ENCODE assay signal across 16 cellular contexts in genomic region chr6:79789843-79790242, GRCh38.
DNase-seq lines count a peak whose midpoint lies in the region; ATAC-seq, FAIRE-seq and TF ChIP-seq lines count a peak whose summit lies in the region.
"Had no signal": no experiment of that assay in that cellular context is flagged by ENCODE, and none has a peak within 500 bp of the region (broad histone marks: within the 10 kb centered on the region; RNA-seq: fewer than 3 reads in every experiment).

No MANE protein-coding gene starts in this region.

- no peak overlapping the region for H3K27ac ChIP-seq in K562 (ENCODE audit: extremely low read depth, low read depth, low read length)
- no peak overlapping the region for H3K27ac ChIP-seq in PC-9
- H3K27ac ChIP-seq: 22Rv1; BLaER1 treated with 17β-estradiol and CSF1 and Interleukin-3, amounts not matched to agents 10 nM and 100 nM had no signal

- H3K27me3 Mint-ChIP-seq in activated naive CD4-positive, alpha-beta T cell treated with anti-CD3 and anti-CD28 coated beads, Interleukin-2, amount 50 U/mL, for 24 hours = no peaks in the 10 kb centered on the region

- H3K79me2 ChIP-seq in K562 (ENCODE audit: control insufficient read depth, insufficient read depth, low read length) (no peaks in the 10 kb centered on the region), PC-9 (ENCODE audit: low read depth) (no peaks in the 10 kb centered on the region)

- CTCF ChIA-PET in K562 (lab: Yijun Ruan, JAX; ENCODE audit: low intra/inter-chr PET ratio) (interaction anchor here (0.9 kb wide), 1 partner anchor 80 kb away, joined by 3 read pairs; no protein-coding TSS in a partner anchor), PC-9 (lab: Charles Lee) (no interaction called here)

- no peaks in the 10 kb centered on the region for H3K9me3 ChIP-seq in K562 (replicated peaks; ENCODE audit: control insufficient read depth, insufficient read depth, low read depth, low read length)
- no peaks in the 10 kb centered on the region for H3K9me3 ChIP-seq in PC-9 (ENCODE audit: insufficient read depth, low read depth)
- H3K9me3 ChIP-seq: BLaER1 treated with 17β-estradiol and CSF1 and Interleukin-3, amounts not matched to agents 10 nM and 100 nM had no signal

- no TSS peak for BruUV-seq in K562 (replicated peaks; lab: Mats Ljungman, UMichigan)
- no TSS peak for BruUV-seq in PC-9 (replicated peaks; lab: Mats Ljungman, UMichigan)

- H3K4me2 ChIP-seq in K562 (ENCODE audit: insufficient read depth, low read length) = no peak overlapping the region
- no peak overlapping the region for H3K4me2 ChIP-seq in PC-9
- H3K4me2 ChIP-seq: BLaER1 treated with 17β-estradiol and CSF1 and Interleukin-3, amounts not matched to agents 10 nM and 100 nM; GM23338 had no signal

- H3K27ac Mint-ChIP-seq in activated naive CD4-positive, alpha-beta T cell treated with anti-CD3 and anti-CD28 coated beads, Interleukin-2, amount 50 U/mL, for 24 hours = peak overlapping the region; percentile 19
- H3K27ac Mint-ChIP-seq in activated naive CD4-positive, alpha-beta T cell treated with anti-CD3 and anti-CD28 coated beads, Interleukin-2, amount 50 U/mL, for 72 hours = no peak overlapping the region
- H3K27ac Mint-ChIP-seq: CD4-positive, alpha-beta T cell; GM23338 had no signal

- no peak for DNase-seq in activated naive CD4-positive, alpha-beta T cell treated with anti-CD3 and anti-CD28 coated beads, Interleukin-2, amount 50 U/mL, for 72 hours (ENCODE audit: low spot score in 2 of 2)
- DNase-seq in K562 (ENCODE audit: extremely low read depth in 1 of 4, low spot score in 3 of 4) = no peak
- DNase-seq in kidney tubule cell (ENCODE audit: low spot score) = peak; percentile 23
- DNase-seq in renal cortical epithelial cell (ENCODE audit: low read depth) = peak; percentile 39
- no peak for DNase-seq in SHP77 (lab: John Stamatoyannopoulos, UW)
- DNase-seq in PC-9 = no peak
- DNase-seq in AG20443 (ENCODE audit: low spot score) = no peak
- DNase-seq: CD4-positive, alpha-beta T cell; DMS79; H7 had no signal

- intact Hi-C loops in K562 (cut with micrococcal nuclease) (no loop called here), PC-9 (cut with micrococcal nuclease; ENCODE audit: unreplicated experiment) (no loop called here)

- POLR2A ChIA-PET in K562 (lab: Yijun Ruan, JAX) = interaction anchor here (0.6 to 1.4 kb wide), 2 partner anchors 10 to 39 kb away, joined by 3 to 5 read pairs; no protein-coding TSS in a partner anchor
- POLR2A ChIA-PET in PC-9 (lab: Charles Lee; ENCODE audit: unreplicated experiment) = no interaction called here

- no peaks in the 10 kb centered on the region for H3K9me3 Mint-ChIP-seq in activated naive CD4-positive, alpha-beta T cell treated with anti-CD3 and anti-CD28 coated beads, Interleukin-2, amount 50 U/mL, for 24 hours
- H3K9me3 Mint-ChIP-seq in activated naive CD4-positive, alpha-beta T cell treated with anti-CD3 and anti-CD28 coated beads, Interleukin-2, amount 50 U/mL, for 72 hours = no peaks in the 10 kb centered on the region
- H3K9me3 Mint-ChIP-seq: CD4-positive, alpha-beta T cell; GM23338 had no signal

- TF ChIP-seq CTCF in K562 (IDR thresholded peaks at IDR 0.05 in 2 of 3, conservative IDR thresholded peaks at IDR 0.05 in 1 of 3; ENCODE audit: insufficient read depth in 2 of 3, low read depth in 1 of 3, low read length in 3 of 3) (no peak), PC-9 (conservative IDR thresholded peaks at IDR 0.05) (no peak)

- H3K9me2 ChIP-seq in PC-9 (ENCODE audit: insufficient read depth) = no peaks in the 10 kb centered on the region

- TF ChIP-seq EP300 in K562 (IDR thresholded peaks at IDR 0.05; ENCODE audit: low read length) = no peak

- no peak for ATAC-seq in activated naive CD4-positive, alpha-beta T cell treated with anti-CD3 and anti-CD28 coated beads, Interleukin-2, amount 50 U/mL, for 72 hours
- no peak for ATAC-seq in K562
- ATAC-seq: GM12878, GM23338 had no signal

- no peaks in the 10 kb centered on the region for H4K20me1 ChIP-seq in K562 (replicated peaks; ENCODE audit: control insufficient read depth, insufficient read depth, low read length)
- H4K20me1 ChIP-seq in PC-9 (ENCODE audit: insufficient read depth) = no peaks in the 10 kb centered on the region
- H4K20me1 ChIP-seq: BLaER1 treated with 17β-estradiol and CSF1 and Interleukin-3, amounts not matched to agents 10 nM and 100 nM had no signal

- H3K27me3 ChIP-seq in K562 (ENCODE audit: control insufficient read depth in 2 of 2, insufficient read depth in 2 of 2, low read length in 2 of 2) (no peaks in the 10 kb centered on the region), PC-9 (ENCODE audit: insufficient read depth, low read depth) (no peaks in the 10 kb centered on the region)
- H3K27me3 ChIP-seq: BLaER1 treated with 17β-estradiol and CSF1 and Interleukin-3, amounts not matched to agents 10 nM and 100 nM had no signal

- TF ChIP-seq POLR2A in K562 (conservative IDR thresholded peaks at IDR 0.05) = no peak

- no peak overlapping the region for H3K4me3 Mint-ChIP-seq in activated naive CD4-positive, alpha-beta T cell treated with anti-CD3 and anti-CD28 coated beads, Interleukin-2, amount 50 U/mL, for 24 hours
- H3K4me3 Mint-ChIP-seq: CD4-positive, alpha-beta T cell; GM23338 had no signal

- no peaks in the 10 kb centered on the region for H3K36me3 Mint-ChIP-seq in activated naive CD4-positive, alpha-beta T cell treated with anti-CD3 and anti-CD28 coated beads, Interleukin-2, amount 50 U/mL, for 24 hours
- H3K36me3 Mint-ChIP-seq in activated naive CD4-positive, alpha-beta T cell treated with anti-CD3 and anti-CD28 coated beads, Interleukin-2, amount 50 U/mL, for 72 hours = no peaks in the 10 kb centered on the region

- no peak for TF ChIP-seq RAD21 in K562 (CRISPR knock-in tag; conservative IDR thresholded peaks at IDR 0.05 in 1 of 2, IDR thresholded peaks at IDR 0.05 in 1 of 2)

- H2AFZ ChIP-seq in K562 (ENCODE audit: low read depth, low read length) = peak overlapping the region; percentile 67; the same call in 1 of the 2 replicates
- no peak overlapping the region for H2AFZ ChIP-seq in PC-9
- H2AFZ ChIP-seq: GM23338 had no signal

- in situ Hi-C loops in K562 (cut with MboI) = no loop called here

- no peaks in the 10 kb centered on the region for H3K36me3 ChIP-seq in K562 (ENCODE audit: control insufficient read depth, insufficient read depth, low read length)
- no peaks in the 10 kb centered on the region for H3K36me3 ChIP-seq in PC-9 (ENCODE audit: low read depth)
- H3K36me3 ChIP-seq: BLaER1 treated with 17β-estradiol and CSF1 and Interleukin-3, amounts not matched to agents 10 nM and 100 nM had no signal

- H3K4me1 ChIP-seq in K562 (replicated peaks in 1 of 2; ENCODE audit: control insufficient read depth in 2 of 2, insufficient read depth in 2 of 2, low read length in 2 of 2) (no peaks in the 10 kb centered on the region; a peak in 1 of 5 replicates), PC-9 (replicated peaks; ENCODE audit: insufficient read depth) (no peaks in the 10 kb centered on the region)
- H3K4me1 ChIP-seq: BLaER1 treated with 17β-estradiol and CSF1 and Interleukin-3, amounts not matched to agents 10 nM and 100 nM had no signal

- H3K4me3 ChIP-seq in K562 (no peak overlapping the region), PC-9 (no peak overlapping the region)
- H3K4me3 ChIP-seq: BLaER1 treated with 17β-estradiol and CSF1 and Interleukin-3, amounts not matched to agents 10 nM and 100 nM; GM12878; GM23338 had no signal

- no peaks in the 10 kb centered on the region for H3K4me1 Mint-ChIP-seq in activated naive CD4-positive, alpha-beta T cell treated with anti-CD3 and anti-CD28 coated beads, Interleukin-2, amount 50 U/mL, for 24 hours
- H3K4me1 Mint-ChIP-seq: GM23338 had no signal

- H3K9ac ChIP-seq in K562 (ENCODE audit: insufficient read depth in 1 of 2, low read depth in 2 of 2, low read length in 2 of 2) = no peak overlapping the region
- H3K9ac ChIP-seq: BLaER1 treated with 17β-estradiol and CSF1 and Interleukin-3, amounts not matched to agents 10 nM and 100 nM had no signal

- H3F3A ChIP-seq in PC-9 (ENCODE audit: insufficient read depth, low read depth) = no peaks in the 10 kb centered on the region

- WGBS in K562 (ENCODE audit: insufficient coverage, low coverage, missing lambda C conversion rate) = 2% methylated on average over 4 of the region's 4 CpGs

- H3K9me1 ChIP-seq in K562 (ENCODE audit: control insufficient read depth, insufficient read depth, low read length) = no peaks in the 10 kb centered on the region

- no peak for FAIRE-seq in K562 (lab: Jason Lieb, UNC)
- FAIRE-seq: GM18507 had no signal

TF ChIP-seq in K562, 482 proteins besides CTCF, POLR2A, EP300 and RAD21:
- no peak for TF ChIP-seq ATF4 (CRISPR knock-in tag; IDR thresholded peaks at IDR 0.05)
- TF ChIP-seq HMBOX1 (IDR thresholded peaks at IDR 0.05) = peak; percentile 91

Comparison
In these comparisons a context has a peak if more than half of its experiments do, and no peak if none do; other contexts are left out.
1. DNase-seq: peak in kidney tubule cell (single experiment) and renal cortical epithelial cell (single experiment); none in activated naive CD4-positive, alpha-beta T cell treated with anti-CD3 and anti-CD28 coated beads, Interleukin-2, amount 50 U/mL, for 72 hours (0 of 2), K562 (0 of 4), SHP77 (0 of 2), PC-9 (0 of 2) and AG20443 (single experiment).